Comparison of ENCODE assay signal across 7 cellular contexts in the genomic region with DNA sequence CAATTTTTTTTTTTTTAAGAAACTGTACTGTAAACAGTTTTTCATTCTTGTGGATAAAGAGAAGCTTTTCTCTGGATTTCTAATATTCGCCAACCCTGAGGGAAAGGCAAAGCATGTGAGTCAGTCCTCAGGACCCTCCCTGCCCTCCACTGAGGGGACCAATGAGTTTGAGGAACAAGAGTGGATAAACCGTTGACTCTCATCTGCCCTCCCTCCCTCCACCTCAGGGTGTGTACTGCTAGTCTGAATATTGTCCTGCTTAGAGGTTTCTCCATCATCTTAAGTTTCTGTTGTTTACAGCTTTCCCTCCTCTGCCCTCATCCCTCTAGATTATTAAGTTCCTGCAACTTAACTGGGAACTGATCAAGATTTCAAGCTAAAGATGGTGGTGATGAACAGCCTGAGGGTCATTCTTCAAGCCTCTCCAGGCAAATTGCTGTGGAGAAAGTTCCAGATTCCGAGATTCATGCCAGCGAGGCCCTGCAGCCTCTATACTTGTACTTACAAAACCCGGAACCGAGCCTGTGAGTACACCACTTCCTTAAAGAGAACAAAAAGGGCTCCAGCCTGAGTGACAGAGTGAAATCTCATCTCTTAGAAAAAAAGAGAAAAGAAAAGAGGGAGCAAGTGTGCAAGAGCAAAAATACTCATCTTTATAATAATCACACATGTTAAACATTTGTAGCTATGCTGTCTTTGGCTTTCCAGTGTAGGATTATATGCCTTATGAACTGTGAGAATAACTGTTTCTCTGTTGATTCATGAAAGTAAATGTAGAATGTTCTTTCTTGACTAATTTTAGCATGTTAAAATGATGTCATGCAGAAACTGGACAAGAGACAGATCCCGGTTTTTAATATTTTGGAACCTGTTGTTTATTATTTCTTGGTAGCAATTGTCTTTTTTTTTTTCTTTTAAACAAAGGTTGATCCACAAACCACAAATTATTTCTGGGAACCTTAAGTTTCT. TPM values are rescaled to one million over a fixed set of nuclear protein-coding genes. Genes with fewer than 3 reads are reported as not detected.
DNase-seq lines count a peak whose midpoint lies in the region; ATAC-seq and TF ChIP-seq lines count a peak whose summit lies in the region.

No MANE protein-coding gene starts in this region.

- H3K9me3 ChIP-seq in spleen: no peaks in the 10 kb centered on the region

- peak; percentile 1 for DNase-seq in SIG-M5 (lab: John Stamatoyannopoulos, UW)
- DNase-seq in fibroblast of gingiva (ENCODE audit: low read depth): peak; percentile 39
- no peak for DNase-seq in spleen
- DNase-seq in hippocampal formation (lab: John Stamatoyannopoulos, UW): no peak
- no peak for DNase-seq in glutamatergic neuron

- H3K36me3 Mint-ChIP-seq in glutamatergic neuron (ENCODE audit: unreplicated experiment): no peaks in the 10 kb centered on the region

- peak overlapping the region in 1 of 8 donors; percentile 36 for H3K4me3 ChIP-seq in spleen

- no peak overlapping the region for H3K4me3 Mint-ChIP-seq in glutamatergic neuron (ENCODE audit: unreplicated experiment)

- ATAC-seq in GM19023 (IDR thresholded peaks at IDR 0.05; ENCODE audit: unreplicated experiment) (peak; percentile 80), HG02852 (IDR thresholded peaks at IDR 0.05; ENCODE audit: unreplicated experiment) (peak; percentile 88)

- 19 to 42% (median 21%) methylated on average over 7 of the region's 7 CpGs for WGBS in spleen, 5 donors

- intact Hi-C loops in spleen (cut with DNase I; ENCODE audit: low total_unique reads): loop anchor here (10.0 kb wide), 1 partner anchor 65 kb away; no protein-coding TSS in a partner anchor

- no peaks in the 10 kb centered on the region for H3K4me1 Mint-ChIP-seq in glutamatergic neuron (ENCODE audit: low read depth, unreplicated experiment)

- H3K27ac Mint-ChIP-seq in glutamatergic neuron (ENCODE audit: unreplicated experiment): no peak overlapping the region

- TF ChIP-seq CTCF in spleen (IDR thresholded peaks at IDR 0.05 in 8 of 11, conservative IDR thresholded peaks at IDR 0.05 in 3 of 11) (no peak), glutamatergic neuron (IDR thresholded peaks at IDR 0.05; ENCODE audit: partially characterized antibody, unreplicated experiment) (no peak)

- peaks cover 0 to 7% (median 0%) of the 10 kb centered on the region in 6 donors for H3K36me3 ChIP-seq in spleen

- H3K9me3 Mint-ChIP-seq in glutamatergic neuron (ENCODE audit: unreplicated experiment): no peaks in the 10 kb centered on the region

- H3K27me3 Mint-ChIP-seq in glutamatergic neuron (ENCODE audit: unreplicated experiment): no peaks in the 10 kb centered on the region

- H3K27me3 ChIP-seq in spleen (replicated peaks in 1 of 7): no peaks in the 10 kb centered on the region

- no peak for TF ChIP-seq POLR2A in spleen (IDR thresholded peaks at IDR 0.05)

- peak overlapping the region; percentile 55 to 88 (median 82) for H3K27ac ChIP-seq in spleen

- peaks cover 11 to 37% (median 25%) of the 10 kb centered on the region in 6 donors for H3K4me1 ChIP-seq in spleen

RNA-seq across cellular contexts. Expression of gene CA5B, which starts 11.9 kb away (rescaled TPM):
- total RNA-seq in spleen: 10 to 100 TPM; 15.1 to 24.1 (median 19.1) TPM
- polyA plus RNA-seq in spleen: 1 to 10 TPM; 1.4 to 1.9 (median 1.8) TPM
- total RNA-seq in glutamatergic neuron (ENCODE audit: unreplicated experiment): 4.1 TPM

RNA-seq across cellular contexts. Expression of gene ZRSR2, which starts 40.4 kb away (rescaled TPM):
- total RNA-seq in spleen (10 to 100 TPM in 6 of 7 donors, 1 to 10 TPM in 1; 8.3 to 27.9 (median 19.0) TPM), glutamatergic neuron (ENCODE audit: unreplicated experiment) (8.5 TPM)
- polyA plus RNA-seq in spleen: 10 to 100 TPM; 19.7 to 65.1 (median 26.4) TPM

Comparison
In these comparisons a context has a peak if more than half of its experiments do, and no peak if none do; other contexts are left out.
1. DNase-seq: peak in SIG-M5 (single experiment) and fibroblast of gingiva (single experiment); none in spleen (single experiment), hippocampal formation (0 of 2) and glutamatergic neuron (single experiment).